In the genomic region with DNA sequence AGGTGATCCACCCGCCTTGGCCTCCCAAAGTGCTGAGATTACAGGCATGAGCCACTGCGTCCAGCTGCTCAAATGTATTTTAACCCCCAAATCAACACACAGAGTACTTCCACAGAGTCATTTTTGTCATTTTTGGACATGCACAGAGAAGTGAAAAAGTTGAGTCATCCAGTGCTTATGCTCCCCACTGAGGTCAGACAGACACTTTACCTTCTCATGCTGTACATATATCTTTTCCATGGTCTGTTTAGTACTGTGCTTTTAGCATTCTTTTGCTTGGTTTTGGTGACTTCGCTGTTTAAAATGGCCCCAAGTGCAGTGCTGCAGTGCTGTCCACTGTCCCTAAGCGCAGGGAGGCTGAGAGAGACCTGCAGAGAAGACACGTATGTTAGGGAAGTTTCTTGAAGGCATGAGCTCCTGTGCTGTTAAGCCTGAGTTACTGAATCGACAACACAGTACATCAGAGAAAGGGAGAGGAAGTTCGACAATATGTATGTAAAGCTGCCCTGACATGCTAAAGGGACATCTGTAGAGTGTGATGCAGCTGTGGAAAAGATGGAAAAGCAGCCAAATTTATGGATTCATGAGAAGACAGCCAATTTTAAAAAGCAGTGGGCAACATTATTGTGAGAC, we compare ENCODE assay signal across 8 cellular contexts.
DNase-seq lines count a peak whose midpoint lies in the region; ATAC-seq, FAIRE-seq and TF ChIP-seq lines count a peak whose summit lies in the region.
"Not testable (repeated sequence)": the region's sequence is repeated elsewhere in the genome, so short reads cannot be mapped to it uniquely, and the experiment has no call there.

No MANE protein-coding gene starts in this region.

- H3K4me3 ChIP-seq in bronchial epithelial cell (ENCODE audit: low read depth, low read length), result not testable (repeated sequence)

- H3K36me3 ChIP-seq in bronchial epithelial cell (ENCODE audit: control insufficient read depth, insufficient read depth, low read length), result not testable (repeated sequence)

- not testable (repeated sequence) for H3K27me3 ChIP-seq in bronchial epithelial cell (ENCODE audit: control insufficient read depth, insufficient read depth, low read length)

- DNase-seq in EH (ENCODE audit: low read depth) (peak; percentile 1), SIG-M5 treated with dmso at 0.1 percent for 504 hours (lab: John Stamatoyannopoulos, UW; ENCODE audit: unreplicated experiment) (peak; percentile 54)
- DNase-seq in bronchial epithelial cell (ENCODE audit: low read depth), result not testable (repeated sequence)

- TF ChIP-seq CTCF in bronchial epithelial cell (IDR thresholded peaks at IDR 0.05; ENCODE audit: insufficient read depth, low read length, severe bottlenecking), result not testable (repeated sequence)

- peak; percentile 90 for ATAC-seq in GM18858 (IDR thresholded peaks at IDR 0.05; ENCODE audit: unreplicated experiment)
- ATAC-seq in GM19455 (IDR thresholded peaks at IDR 0.05; ENCODE audit: unreplicated experiment), result peak; percentile 73
- peak; percentile 77 for ATAC-seq in GM21825 (IDR thresholded peaks at IDR 0.05; ENCODE audit: unreplicated experiment)
- ATAC-seq in HG03045 (IDR thresholded peaks at IDR 0.05; ENCODE audit: unreplicated experiment), result peak; percentile 79
- ATAC-seq in HG03469 (IDR thresholded peaks at IDR 0.05; ENCODE audit: unreplicated experiment), result peak; percentile 78

- peak; percentile 58 for FAIRE-seq in bronchial epithelial cell (lab: Jason Lieb, UNC)
